In genomic region chr10:43985941-43986340, GRCh38 we compare ENCODE assay signal across 19 cellular contexts.
"Had no signal": no experiment of that assay in that cellular context is flagged by ENCODE, and none has a peak within 500 bp of the region (broad histone marks: within the 10 kb centered on the region; RNA-seq: fewer than 3 reads in every experiment).

No MANE protein-coding gene starts in this region.

- H3K4me2 ChIP-seq: SK-N-SH had no signal

- H3K27ac ChIP-seq: RWPE1 had no signal

- H3K9me2 ChIP-seq: SK-N-SH had no signal

- DNase-seq: KBM-7, MV-4-11, NCI-H1048, NCI-H1105, NCI-H1417, NCI-H1436 treated with DMSO at 0.1 percent for 48 hours, NCI-H1694, NCI-H187 treated with DMSO at 0.1 percent for 48 hours, NCI-H2029 treated with DMSO at 0.1 percent for 48 hours, NCI-H2227 treated with DMSO at 0.1 percent for 48 hours, NCI-H510A, NCI-H524 treated with DMSO at 0.1 percent for 48 hours, NCI-H69, NCI-H774, PC-3, SHP77, SK-N-SH had no signal

- ATAC-seq: Panc1, PC-3 had no signal

- H3K9me3 ChIP-seq: SK-N-SH had no signal
